Comparison of ENCODE assay signal across 12 cellular contexts in the genomic region with DNA sequence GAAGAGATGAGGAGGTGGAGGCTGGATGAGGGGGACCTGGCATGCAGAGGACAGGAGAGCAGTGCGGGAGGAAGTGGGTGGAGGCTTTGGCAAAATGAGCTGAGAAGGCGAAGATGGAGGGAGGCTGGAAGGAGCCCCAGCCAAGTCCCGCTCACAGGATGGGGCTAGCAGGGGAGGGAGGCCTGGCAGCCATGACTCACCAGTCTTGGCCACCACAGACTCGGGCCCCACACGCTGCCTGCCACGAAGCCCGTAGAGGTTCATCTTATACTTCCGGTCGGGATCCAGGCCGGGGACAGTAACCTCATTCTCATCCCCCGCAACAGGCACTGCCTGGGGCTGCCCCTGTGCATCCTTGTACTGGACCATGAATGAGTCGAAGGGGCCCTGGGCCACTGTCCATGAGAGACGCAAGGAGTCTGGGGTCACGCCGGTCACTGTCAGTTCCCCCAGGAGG. TPM values are rescaled to one million over a fixed set of nuclear protein-coding genes. Genes with fewer than 3 reads are reported as not detected.
DNase-seq lines count a peak whose midpoint lies in the region; ATAC-seq, FAIRE-seq and TF ChIP-seq lines count a peak whose summit lies in the region.
"Had no signal": no experiment of that assay in that cellular context is flagged by ENCODE, and none has a peak within 500 bp of the region (broad histone marks: within the 10 kb centered on the region; RNA-seq: fewer than 3 reads in every experiment).

No MANE protein-coding gene starts in this region.

- H3K79me2 ChIP-seq in astrocyte (ENCODE audit: insufficient read depth, low read length) (no peaks in the 10 kb centered on the region), HepG2 (ENCODE audit: insufficient read depth, low read length) (no peaks in the 10 kb centered on the region)

- H3K9me3 Mint-ChIP-seq in astrocyte (ENCODE audit: unreplicated experiment) (peaks cover 5% of the 10 kb centered on the region), Calu3 (ENCODE audit: low read depth, unreplicated experiment) (no peaks in the 10 kb centered on the region)
- H3K9me3 Mint-ChIP-seq: activated CD4-positive, alpha-beta T cell treated with anti-CD3 and anti-CD28 coated beads, Interleukin-2, amount 10 ng/mL, durations not matched to agents 24 days and 14 days had no signal

- H3K36me3 Mint-ChIP-seq in astrocyte (ENCODE audit: low read depth, unreplicated experiment): no peaks in the 10 kb centered on the region
- no peaks in the 10 kb centered on the region for H3K36me3 Mint-ChIP-seq in Calu3 (ENCODE audit: insufficient read depth, unreplicated experiment)

- H3K36me3 ChIP-seq in astrocyte (ENCODE audit: insufficient read depth, low read length) (no peaks in the 10 kb centered on the region), HepG2 (replicated peaks in 1 of 2; ENCODE audit: control insufficient read depth in 1 of 2, insufficient read depth in 2 of 2, low read length in 2 of 2) (no peaks in the 10 kb centered on the region), upper lobe of right lung (peaks cover 43% of the 10 kb centered on the region), BE2C (no peaks in the 10 kb centered on the region)

- H3K27me3 Mint-ChIP-seq in astrocyte (ENCODE audit: low read depth, unreplicated experiment) (peaks cover 60% of the 10 kb centered on the region), Calu3 (ENCODE audit: unreplicated experiment) (peaks cover 64% of the 10 kb centered on the region)

- no peak for TF ChIP-seq POLR2A in HepG2 (IDR thresholded peaks at IDR 0.05; ENCODE audit: insufficient read depth in 1 of 2, low read depth in 2 of 2, low read length in 2 of 2)

- H3K4me1 ChIP-seq in astrocyte (ENCODE audit: insufficient read depth, low read length): peaks cover 35% of the 10 kb centered on the region
- peaks cover 21% of the 10 kb centered on the region for H3K4me1 ChIP-seq in HepG2 (ENCODE audit: insufficient read depth, low read length)
- H3K4me1 ChIP-seq in upper lobe of right lung: peaks cover 9% of the 10 kb centered on the region
- H3K4me1 ChIP-seq in BE2C: no peaks in the 10 kb centered on the region

- H2AFZ ChIP-seq in astrocyte (ENCODE audit: low read depth, low read length) (no peak overlapping the region), HepG2 (ENCODE audit: low read length) (no peak overlapping the region)

- H3K4me3 ChIP-seq in astrocyte (ENCODE audit: insufficient read depth, low read depth, low read length) (no peak overlapping the region), HepG2 (replicated peaks in 1 of 3; ENCODE audit: insufficient read depth in 1 of 3, low read depth in 2 of 3, low read length in 3 of 3) (no peak overlapping the region), upper lobe of right lung (no peak overlapping the region), BE2C (ENCODE audit: low read depth, low read length) (no peak overlapping the region)

- H3K4me1 Mint-ChIP-seq in astrocyte (ENCODE audit: low read depth, unreplicated experiment): peaks cover 23% of the 10 kb centered on the region
- H3K4me1 Mint-ChIP-seq in Calu3 (ENCODE audit: low read depth, unreplicated experiment): no peaks in the 10 kb centered on the region

- H3K4me2 ChIP-seq in astrocyte (ENCODE audit: low read length): peak overlapping the region; percentile 63
- H3K4me2 ChIP-seq in HepG2 (ENCODE audit: low read depth, low read length): no peak overlapping the region

- H3K27ac ChIP-seq in astrocyte (ENCODE audit: low read depth, low read length) (no peak overlapping the region), HepG2 (ENCODE audit: extremely low read length, insufficient read depth, low read length) (no peak overlapping the region), upper lobe of right lung (peak overlapping the region; percentile 58)

- TF ChIP-seq EP300 in HepG2 (IDR thresholded peaks at IDR 0.05; ENCODE audit: low read depth in 2 of 2, low read length in 2 of 2) (no peak), HepG2 (CRISPR knock-in tag; IDR thresholded peaks at IDR 0.05; ENCODE audit: borderline replicate concordance) (no peak)

- TF ChIP-seq RAD21 in HepG2 (CRISPR knock-in tag; IDR thresholded peaks at IDR 0.05): no peak

- BruUV-seq in HepG2 (replicated peaks; lab: Mats Ljungman, UMichigan): no TSS peak
- BruUV-seq in Calu3 (replicated peaks; lab: Mats Ljungman, UMichigan): no TSS peak

- DNase-seq in KBM-7: peak; percentile 44
- DNase-seq in astrocyte (ENCODE audit: low read depth): peak; percentile 82
- no peak for DNase-seq in HepG2 (ENCODE audit: low spot score)
- no peak for DNase-seq in upper lobe of right lung
- no peak for DNase-seq in NCI-H1092 (lab: John Stamatoyannopoulos, UW)
- DNase-seq in BE2C: no peak
- DNase-seq in Calu3: no peak
- no peak for DNase-seq in COR-L47 (lab: John Stamatoyannopoulos, UW)
- DNase-seq: activated CD4-positive, alpha-beta T cell treated with anti-CD3 and anti-CD28 coated beads, Interleukin-2, amount 10 ng/mL, durations not matched to agents 24 days and 14 days; NCI-H1048; stimulated activated CD4-positive, alpha-beta T cell treated with anti-CD3 and anti-CD28 coated beads, Interleukin-15, amount 100 ng/mL, for 24 hours had no signal

- POLR2A ChIA-PET in HepG2 (lab: Yijun Ruan, JAX): no interaction called here

- intact Hi-C loops in HepG2 (cut with micrococcal nuclease; ENCODE audit: unreplicated experiment): no loop called here
- intact Hi-C loops in upper lobe of right lung (cut with DNase I): no loop called here
- intact Hi-C loops in Calu3 (cut with micrococcal nuclease; ENCODE audit: unreplicated experiment): no loop called here

- H3K27ac Mint-ChIP-seq in astrocyte (ENCODE audit: unreplicated experiment): peak overlapping the region; percentile 50
- no peak overlapping the region for H3K27ac Mint-ChIP-seq in Calu3 (ENCODE audit: unreplicated experiment)
- H3K27ac Mint-ChIP-seq: activated CD4-positive, alpha-beta T cell treated with anti-CD3 and anti-CD28 coated beads, Interleukin-2, amount 10 ng/mL, durations not matched to agents 24 days and 14 days had no signal

- 80% methylated on average over 3 of the region's 15 CpGs for WGBS in HepG2 (ENCODE audit: low lambda C conversion rate)

- H4K20me1 ChIP-seq in astrocyte (ENCODE audit: insufficient read depth, low read length) (peaks cover 27% of the 10 kb centered on the region), HepG2 (ENCODE audit: insufficient read depth, low read length) (no peaks in the 10 kb centered on the region)

- TF ChIP-seq CTCF in astrocyte (IDR thresholded peaks at IDR 0.05; ENCODE audit: insufficient read depth, low read depth, low read length) (no peak), HepG2 (CRISPR knock-in tag; IDR thresholded peaks at IDR 0.05) (no peak), upper lobe of right lung (IDR thresholded peaks at IDR 0.05) (no peak), BE2C (IDR thresholded peaks at IDR 0.05; ENCODE audit: low read depth, low read length) (no peak), Calu3 (IDR thresholded peaks at IDR 0.05; ENCODE audit: unreplicated experiment) (no peak)

- in situ Hi-C loops in KBM-7 (cut with MboI; ENCODE audit: low pct_unique_long_range_greater_than_20kb, low sequenced_read_pairs) (no loop called here), HepG2 (cut with HindIII; ENCODE audit: extremely low pct_ligation_motif_present, low pct_unique_long_range_greater_than_20kb) (loop anchor here (25.0 kb wide), 1 partner anchor 706 kb away; no protein-coding TSS in a partner anchor)

- no peak for ATAC-seq in HepG2
- peak; percentile 40 for ATAC-seq in upper lobe of right lung

- no peak for FAIRE-seq in astrocyte (lab: Jason Lieb, UNC)
- FAIRE-seq in HepG2 (lab: Jason Lieb, UNC): no peak
- FAIRE-seq: endothelial cell of umbilical vein had no signal

- H3K9me3 ChIP-seq in astrocyte (ENCODE audit: insufficient read depth, low read depth, low read length) (no peaks in the 10 kb centered on the region), HepG2 (ENCODE audit: low read length) (no peaks in the 10 kb centered on the region), upper lobe of right lung (no peaks in the 10 kb centered on the region), BE2C (no peaks in the 10 kb centered on the region)

- H3K9ac ChIP-seq in astrocyte (ENCODE audit: low read length): no peak overlapping the region
- H3K9ac ChIP-seq in HepG2 (ENCODE audit: insufficient read depth, low read depth, low read length): no peak overlapping the region

- CTCF ChIA-PET in HepG2 (lab: Yijun Ruan, JAX; ENCODE audit: low intra/inter-chr PET ratio, low total read pairs): no interaction called here
- CTCF ChIA-PET in Calu3 (lab: Charles Lee): interaction anchor here (0.6 kb wide), 1 partner anchor 127 kb away, joined by 3 read pairs; no protein-coding TSS in a partner anchor

- H3K27me3 ChIP-seq in astrocyte (ENCODE audit: insufficient read depth, low read length) (peaks cover 50% of the 10 kb centered on the region), HepG2 (ENCODE audit: control insufficient read depth in 1 of 2, insufficient read depth in 2 of 2, low read length in 2 of 2) (peaks cover 10 to 71% of the 10 kb centered on the region in 2 experiments; a peak in 4 of 5 replicates), upper lobe of right lung (no peaks in the 10 kb centered on the region), BE2C (peaks cover 7% of the 10 kb centered on the region)

- H3K4me3 Mint-ChIP-seq in astrocyte (ENCODE audit: unreplicated experiment) (peak overlapping the region; percentile 35), Calu3 (ENCODE audit: low read depth, unreplicated experiment) (no peak overlapping the region)
- H3K4me3 Mint-ChIP-seq: activated CD4-positive, alpha-beta T cell treated with anti-CD3 and anti-CD28 coated beads, Interleukin-2, amount 10 ng/mL, durations not matched to agents 24 days and 14 days had no signal

RNA-seq across cellular contexts. Expression of gene TNXB, which starts 27.9 kb away (rescaled TPM):
- total RNA-seq in astrocyte (1.8 and 2.3 TPM in 2 replicates), HepG2 (2016; rRNA removed; fragmentation: Illumina TruSeq; extraction: Trizol) (0.74 and 1.6 TPM in 2 replicates), upper lobe of right lung (162 TPM), Calu3 (2022) (10.6 and 11.3 TPM in 2 replicates)
- total RNA-seq in HepG2 (2016; cell fraction: cytosol; rRNA removed; fragmentation: Illumina TruSeq; extraction: Trizol; ENCODE audit: low read depth): 0.20 and 0.35 TPM in 2 replicates
- total RNA-seq in HepG2 (2016; cell fraction: insoluble cytoplasmic fraction; rRNA removed; fragmentation: Illumina TruSeq; extraction: Trizol): 0.86 and 1.5 TPM in 2 replicates
- total RNA-seq in HepG2 (2016; cell fraction: membrane; rRNA removed; fragmentation: Illumina TruSeq; extraction: Trizol): 0.65 and 0.83 TPM in 2 replicates
- total RNA-seq in HepG2 (2016; cell fraction: nucleus; rRNA removed; fragmentation: Illumina TruSeq; extraction: Trizol): 1.9 and 2.9 TPM in 2 replicates
- 2.7 and 2.9 TPM in 2 replicates for polyA plus RNA-seq in HepG2 (2011; rRNA removed)
- 1.8 and 3.0 TPM in 2 replicates for polyA plus RNA-seq in HepG2 (2011; cell fraction: cytosol; rRNA removed)
- polyA plus RNA-seq in HepG2 (2011; cell fraction: nucleus; rRNA removed): 11.9 and 13.2 TPM in 2 replicates
- 2.9 and 4.4 TPM in 2 replicates for polyA plus RNA-seq in HepG2 (2012)
- 0.37 and 0.42 TPM in 2 replicates for polyA plus RNA-seq in HepG2 (2016; cell fraction: cytosol; fragmentation: Illumina TruSeq; extraction: Trizol; ENCODE audit: low read depth)
- 0.76 and 1.1 TPM in 2 replicates for polyA plus RNA-seq in HepG2 (2016; cell fraction: insoluble cytoplasmic fraction; fragmentation: Illumina TruSeq; extraction: Trizol; ENCODE audit: low read depth)
- polyA plus RNA-seq in HepG2 (2016; cell fraction: membrane; fragmentation: Illumina TruSeq; extraction: Trizol; ENCODE audit: low read depth): 0.43 and 0.76 TPM in 2 replicates
- polyA plus RNA-seq in HepG2 (2016; cell fraction: nucleus; fragmentation: Illumina TruSeq; extraction: Trizol; ENCODE audit: insufficient read depth, low read depth): 1.9 and 4.8 TPM in 2 replicates
- polyA minus RNA-seq in HepG2 (2011; rRNA and poly(A)+ RNA removed; ENCODE audit: low replicate concordance): 1.8 and 5.9 TPM in 2 replicates
- 0.49 and 2.0 TPM in 2 replicates for polyA minus RNA-seq in HepG2 (2011; cell fraction: cytosol; rRNA and poly(A)+ RNA removed)
- 6.1 and 7.2 TPM in 2 replicates for polyA minus RNA-seq in HepG2 (2011; cell fraction: nucleus; rRNA and poly(A)+ RNA removed)
- polyA plus RNA-seq in BE2C (2012; ENCODE audit: insufficient read depth, insufficient read length, low read depth): 1.1 TPM

RNA-seq across cellular contexts. Expression of gene CYP21A2, which starts 43.0 kb away (rescaled TPM):
- total RNA-seq in astrocyte: 0.11 and 0.46 TPM in 2 replicates
- total RNA-seq in HepG2 (2016; rRNA removed; fragmentation: Illumina TruSeq; extraction: Trizol): 0.29 and 1.5 TPM in 2 replicates
- total RNA-seq in HepG2 (2016; cell fraction: cytosol; rRNA removed; fragmentation: Illumina TruSeq; extraction: Trizol; ENCODE audit: low read depth): 0.20 and 0.53 TPM in 2 replicates
- 0.24 and 1.5 TPM in 2 replicates for total RNA-seq in HepG2 (2016; cell fraction: insoluble cytoplasmic fraction; rRNA removed; fragmentation: Illumina TruSeq; extraction: Trizol)
- total RNA-seq in HepG2 (2016; cell fraction: membrane; rRNA removed; fragmentation: Illumina TruSeq; extraction: Trizol): 0.59 and 0.69 TPM in 2 replicates
- 4.2 and 4.6 TPM in 2 replicates for total RNA-seq in HepG2 (2016; cell fraction: nucleus; rRNA removed; fragmentation: Illumina TruSeq; extraction: Trizol)
- polyA plus RNA-seq in HepG2 (2011; rRNA removed): 6.3 and 8.6 TPM in 2 replicates
- 2.4 and 3.0 TPM in 2 replicates for polyA plus RNA-seq in HepG2 (2011; cell fraction: cytosol; rRNA removed)
- polyA plus RNA-seq in HepG2 (2011; cell fraction: nucleus; rRNA removed): 65.6 and 85.1 TPM in 2 replicates
- 3.3 and 9.9 TPM in 2 replicates for polyA plus RNA-seq in HepG2 (2012)
- 0.85 and 0.89 TPM in 2 replicates for polyA plus RNA-seq in HepG2 (2016; cell fraction: cytosol; fragmentation: Illumina TruSeq; extraction: Trizol; ENCODE audit: low read depth)
- polyA plus RNA-seq in HepG2 (2016; cell fraction: insoluble cytoplasmic fraction; fragmentation: Illumina TruSeq; extraction: Trizol; ENCODE audit: low read depth): 0.52 and 0.75 TPM in 2 replicates
- 0.98 and 1.2 TPM in 2 replicates for polyA plus RNA-seq in HepG2 (2016; cell fraction: membrane; fragmentation: Illumina TruSeq; extraction: Trizol; ENCODE audit: low read depth)
- 10.5 and 14.3 TPM in 2 replicates for polyA plus RNA-seq in HepG2 (2016; cell fraction: nucleus; fragmentation: Illumina TruSeq; extraction: Trizol; ENCODE audit: insufficient read depth, low read depth)
- 0.23 and 9.5 TPM in 2 replicates for polyA minus RNA-seq in HepG2 (2011; rRNA and poly(A)+ RNA removed; ENCODE audit: low replicate concordance)
- 1.7 and 1.8 TPM in 2 replicates for polyA minus RNA-seq in HepG2 (2011; cell fraction: cytosol; rRNA and poly(A)+ RNA removed)
- 27.4 and 31.8 TPM in 2 replicates for polyA minus RNA-seq in HepG2 (2011; cell fraction: nucleus; rRNA and poly(A)+ RNA removed)
- 0.61 TPM for total RNA-seq in upper lobe of right lung
- 1.0 TPM for polyA plus RNA-seq in BE2C (2012; ENCODE audit: insufficient read depth, insufficient read length, low read depth)
- 0.76 and 0.78 TPM in 2 replicates for total RNA-seq in Calu3 (2022)

RNA-seq across cellular contexts. Expression of gene ATF6B, which starts 46.9 kb away (rescaled TPM):
- total RNA-seq in astrocyte: 68.7 and 70.1 TPM in 2 replicates
- total RNA-seq in HepG2 (2016; rRNA removed; fragmentation: Illumina TruSeq; extraction: Trizol): 7.5 and 18.1 TPM in 2 replicates
- 5.4 and 6.0 TPM in 2 replicates for total RNA-seq in HepG2 (2016; cell fraction: cytosol; rRNA removed; fragmentation: Illumina TruSeq; extraction: Trizol; ENCODE audit: low read depth)
- total RNA-seq in HepG2 (2016; cell fraction: insoluble cytoplasmic fraction; rRNA removed; fragmentation: Illumina TruSeq; extraction: Trizol): 6.5 and 17.9 TPM in 2 replicates
- 4.1 and 4.3 TPM in 2 replicates for total RNA-seq in HepG2 (2016; cell fraction: membrane; rRNA removed; fragmentation: Illumina TruSeq; extraction: Trizol)
- 22.6 and 23.3 TPM in 2 replicates for total RNA-seq in HepG2 (2016; cell fraction: nucleus; rRNA removed; fragmentation: Illumina TruSeq; extraction: Trizol)
- polyA plus RNA-seq in HepG2 (2011; rRNA removed): 44.0 and 45.8 TPM in 2 replicates
- 13.6 and 15.3 TPM in 2 replicates for polyA plus RNA-seq in HepG2 (2011; cell fraction: cytosol; rRNA removed)
- polyA plus RNA-seq in HepG2 (2011; cell fraction: nucleus; rRNA removed): 155 and 167 TPM in 2 replicates
- polyA plus RNA-seq in HepG2 (2012): 24.1 and 28.4 TPM in 2 replicates
- polyA plus RNA-seq in HepG2 (2016; cell fraction: cytosol; fragmentation: Illumina TruSeq; extraction: Trizol; ENCODE audit: low read depth): 2.5 and 3.2 TPM in 2 replicates
- 10.4 and 12.2 TPM in 2 replicates for polyA plus RNA-seq in HepG2 (2016; cell fraction: insoluble cytoplasmic fraction; fragmentation: Illumina TruSeq; extraction: Trizol; ENCODE audit: low read depth)
- 3.3 and 4.5 TPM in 2 replicates for polyA plus RNA-seq in HepG2 (2016; cell fraction: membrane; fragmentation: Illumina TruSeq; extraction: Trizol; ENCODE audit: low read depth)
- 77.6 and 81.7 TPM in 2 replicates for polyA plus RNA-seq in HepG2 (2016; cell fraction: nucleus; fragmentation: Illumina TruSeq; extraction: Trizol; ENCODE audit: insufficient read depth, low read depth)
- 79.0 and 84.0 TPM in 2 replicates for polyA minus RNA-seq in HepG2 (2011; rRNA and poly(A)+ RNA removed; ENCODE audit: low replicate concordance)
- polyA minus RNA-seq in HepG2 (2011; cell fraction: cytosol; rRNA and poly(A)+ RNA removed): 14.2 and 16.6 TPM in 2 replicates
- polyA minus RNA-seq in HepG2 (2011; cell fraction: nucleus; rRNA and poly(A)+ RNA removed): 40.5 and 43.0 TPM in 2 replicates
- 78.1 TPM for total RNA-seq in upper lobe of right lung
- 157 TPM for polyA plus RNA-seq in BE2C (2012; ENCODE audit: insufficient read depth, insufficient read length, low read depth)
- 185 and 196 TPM in 2 replicates for total RNA-seq in Calu3 (2022)

RNA-seq across cellular contexts. Expression of gene FKBPL, which starts 48.9 kb away (rescaled TPM):
- total RNA-seq in astrocyte: 5.2 TPM in 2 replicates
- total RNA-seq in HepG2 (2016; rRNA removed; fragmentation: Illumina TruSeq; extraction: Trizol): 10.0 and 11.0 TPM in 2 replicates
- total RNA-seq in HepG2 (2016; cell fraction: cytosol; rRNA removed; fragmentation: Illumina TruSeq; extraction: Trizol; ENCODE audit: low read depth): 3.2 and 3.3 TPM in 2 replicates
- 10.6 and 12.0 TPM in 2 replicates for total RNA-seq in HepG2 (2016; cell fraction: insoluble cytoplasmic fraction; rRNA removed; fragmentation: Illumina TruSeq; extraction: Trizol)
- total RNA-seq in HepG2 (2016; cell fraction: membrane; rRNA removed; fragmentation: Illumina TruSeq; extraction: Trizol): 5.3 and 5.7 TPM in 2 replicates
- total RNA-seq in HepG2 (2016; cell fraction: nucleus; rRNA removed; fragmentation: Illumina TruSeq; extraction: Trizol): 3.6 and 4.7 TPM in 2 replicates
- polyA plus RNA-seq in HepG2 (2011; rRNA removed): 2.9 and 3.0 TPM in 2 replicates
- 3.5 and 3.9 TPM in 2 replicates for polyA plus RNA-seq in HepG2 (2011; cell fraction: cytosol; rRNA removed)
- polyA plus RNA-seq in HepG2 (2011; cell fraction: nucleus; rRNA removed): 2.3 TPM in 2 replicates
- polyA plus RNA-seq in HepG2 (2012): 2.4 and 3.6 TPM in 2 replicates
- 2.5 and 3.0 TPM in 2 replicates for polyA plus RNA-seq in HepG2 (2016; cell fraction: cytosol; fragmentation: Illumina TruSeq; extraction: Trizol; ENCODE audit: low read depth)
- polyA plus RNA-seq in HepG2 (2016; cell fraction: insoluble cytoplasmic fraction; fragmentation: Illumina TruSeq; extraction: Trizol; ENCODE audit: low read depth): 10.8 and 12.4 TPM in 2 replicates
- 3.5 and 4.2 TPM in 2 replicates for polyA plus RNA-seq in HepG2 (2016; cell fraction: membrane; fragmentation: Illumina TruSeq; extraction: Trizol; ENCODE audit: low read depth)
- 7.2 and 7.7 TPM in 2 replicates for polyA plus RNA-seq in HepG2 (2016; cell fraction: nucleus; fragmentation: Illumina TruSeq; extraction: Trizol; ENCODE audit: insufficient read depth, low read depth)
- polyA minus RNA-seq in HepG2 (2011; rRNA and poly(A)+ RNA removed; ENCODE audit: low replicate concordance): 3.3 and 9.3 TPM in 2 replicates
- polyA minus RNA-seq in HepG2 (2011; cell fraction: cytosol; rRNA and poly(A)+ RNA removed): 1.8 and 2.4 TPM in 2 replicates
- 1.2 and 1.7 TPM in 2 replicates for polyA minus RNA-seq in HepG2 (2011; cell fraction: nucleus; rRNA and poly(A)+ RNA removed)
- total RNA-seq in upper lobe of right lung: 4.3 TPM
- 15.7 TPM for polyA plus RNA-seq in BE2C (2012; ENCODE audit: insufficient read depth, insufficient read length, low read depth)
- total RNA-seq in Calu3 (2022): 13.8 and 15.6 TPM in 2 replicates

Comparison
In these comparisons a context has a peak if more than half of its experiments do, and no peak if none do; other contexts are left out.
1. DNase-seq: peak in KBM-7 (single experiment) and astrocyte (single experiment); none in HepG2 (single experiment), upper lobe of right lung (single experiment), NCI-H1092 (single experiment), BE2C (single experiment), Calu3 (single experiment) and COR-L47 (single experiment).
2. RNA of gene TNXB, which starts 27.9 kb away (total RNA-seq): 162 TPM in upper lobe of right lung (single experiment); 10.6 to 11.3 TPM in Calu3, 1.8 to 2.3 TPM in astrocyte and 0.20 to 2.9 TPM in HepG2; every median in the first group is over 10 times any median in the second.